Comparison of ENCODE assay signal across 8 cellular contexts in genomic region chr14:95609398-95609990, GRCh38.
DNase-seq lines count a peak whose midpoint lies in the region; ATAC-seq and TF ChIP-seq lines count a peak whose summit lies in the region.

No MANE protein-coding gene starts in this region.

- WGBS in ovary, 3 donors, result 44 to 50% (median 47%) methylated on average over 7 of the region's 7 CpGs

- intact Hi-C loops in ovary (cut with DNase I), result no loop called here

- H3K27ac ChIP-seq in ovary, result no peak overlapping the region

- TF ChIP-seq CTCF in BE2C (IDR thresholded peaks at IDR 0.05; ENCODE audit: low read depth, low read length) (peak; percentile 87), choroid plexus epithelial cell (conservative IDR thresholded peaks at IDR 0.05; ENCODE audit: low read depth, low read length) (peak; percentile 58), ovary (IDR thresholded peaks at IDR 0.05) (peak in 2 of 3 donors; percentile 14)

- no peaks in the 10 kb centered on the region for H3K36me3 ChIP-seq in BE2C
- no peaks in the 10 kb centered on the region for H3K36me3 ChIP-seq in ovary

- no peak for TF ChIP-seq EP300 in ovary (IDR thresholded peaks at IDR 0.05)

- ATAC-seq in GM21381 (IDR thresholded peaks at IDR 0.05; ENCODE audit: unreplicated experiment) (peak; percentile 59), GM21717 (IDR thresholded peaks at IDR 0.05; ENCODE audit: unreplicated experiment) (no peak), GM18517 (IDR thresholded peaks at IDR 0.05; ENCODE audit: unreplicated experiment) (no peak)

- DNase-seq in BE2C (peak; percentile 67), NCI-H345 treated with DMSO at 0.1 percent for 48 hours (lab: John Stamatoyannopoulos, UW; ENCODE audit: unreplicated experiment) (peak; percentile 33), choroid plexus epithelial cell (ENCODE audit: low read depth) (peak; percentile 37), ovary (peak in 3 of 5 donors; percentile 28 to 41 (median 38))
- DNase-seq in activated CD4-positive, CD25-positive, alpha-beta regulatory T cell (lab: John Stamatoyannopoulos, UW), result no peak

- H3K27me3 ChIP-seq in BE2C, result peaks cover 55% of the 10 kb centered on the region
- no peaks in the 10 kb centered on the region for H3K27me3 ChIP-seq in ovary

- H3K9me3 ChIP-seq in BE2C, result no peaks in the 10 kb centered on the region
- H3K9me3 ChIP-seq in ovary, result no peaks in the 10 kb centered on the region

- H3K4me3 ChIP-seq in BE2C (ENCODE audit: low read depth, low read length), result no peak overlapping the region
- no peak overlapping the region for H3K4me3 ChIP-seq in choroid plexus epithelial cell (ENCODE audit: low read depth, low read length)
- no peak overlapping the region for H3K4me3 ChIP-seq in ovary

- H3K4me1 ChIP-seq in BE2C (no peaks in the 10 kb centered on the region), ovary (ENCODE audit: insufficient read depth) (no peaks in the 10 kb centered on the region)

- no peak for TF ChIP-seq POLR2A in ovary (IDR thresholded peaks at IDR 0.05)

Comparison
In these comparisons a context has a peak if more than half of its experiments do, and no peak if none do; other contexts are left out.
1. DNase-seq: peak in BE2C (single experiment), NCI-H345 treated with DMSO at 0.1 percent for 48 hours (single experiment), choroid plexus epithelial cell (single experiment) and ovary (3 of 5); none in activated CD4-positive, CD25-positive, alpha-beta regulatory T cell (0 of 4).
2. CTCF ChIP-seq: peak in every context shown above with its lines; median percentile 87 in BE2C; 58 in choroid plexus epithelial cell; 14 in ovary.